In the genomic region with DNA sequence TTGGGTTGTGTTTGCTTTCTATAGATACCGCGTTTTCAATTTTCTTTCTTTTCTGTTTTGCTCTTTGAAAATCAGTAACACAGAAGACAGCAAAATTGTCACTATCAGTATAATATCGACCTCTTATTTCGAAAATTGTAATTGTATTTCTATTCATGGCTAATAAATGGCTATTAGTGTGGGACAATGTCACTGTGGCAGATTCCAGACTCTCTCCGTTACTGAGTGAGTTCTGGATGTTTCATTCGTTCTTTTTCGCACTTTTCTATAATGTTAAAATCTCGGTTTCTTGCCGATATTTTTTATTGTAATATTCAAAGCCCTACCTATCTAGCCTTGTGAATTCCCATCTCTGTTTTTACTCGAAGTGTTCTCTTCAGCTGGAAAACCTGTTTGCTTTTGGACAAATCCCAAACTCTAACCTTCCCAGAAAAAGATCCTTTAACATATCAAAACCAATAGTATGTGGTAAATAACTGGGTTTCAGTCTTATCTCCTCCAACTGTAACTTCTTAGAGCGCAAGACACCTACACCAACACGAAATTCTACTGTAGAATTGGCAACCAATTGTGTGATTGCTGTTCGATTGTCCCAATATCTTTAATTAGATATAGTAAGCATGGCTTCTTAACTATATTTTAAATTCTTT, we compare ENCODE assay signal across 8 cellular contexts. TPM values are rescaled to one million over a fixed set of nuclear protein-coding genes. Genes with fewer than 3 reads are reported as not detected.
A peak's percentile ranks its signal among the peaks of the same experiment; 100 is the strongest.
DNase-seq lines count a peak whose midpoint lies in the region; ATAC-seq and TF ChIP-seq lines count a peak whose summit lies in the region.

No MANE protein-coding gene starts in this region.

- TF ChIP-seq CTCF in BJ (IDR thresholded peaks at IDR 0.05; ENCODE audit: insufficient read depth, low read depth, low read length): no peak
- TF ChIP-seq CTCF in left ventricle myocardium inferior (IDR thresholded peaks at IDR 0.05; ENCODE audit: borderline replicate concordance): peak; percentile 4

- peak overlapping the region; percentile 68 to 88 (median 79) for H3K9ac ChIP-seq in skeletal muscle tissue (ENCODE audit: low read depth in 1 of 3, low read length in 3 of 3)

- CTCF ChIA-PET in BJ (lab: Yijun Ruan, JAX): interaction anchor here (0.7 to 2.5 kb wide), 14 partner anchors 9 to 367 kb away, joined by 3 to 11 read pairs (median 6); no protein-coding TSS in a partner anchor
- CTCF ChIA-PET in T-cell (lab: Charles Lee): interaction anchor here (0.6 to 2.2 kb wide), 15 partner anchors 8 to 366 kb away, joined by 3 to 10 read pairs (median 4); partner anchors contain the start of genes DCAF6 (in 1 of the 2) and MPC2 (in 1 of the 2)

- peak overlapping the region; percentile 82 to 87 (median 83) for H3K4me3 Mint-ChIP-seq in T-cell

- no peak for DNase-seq in BJ (ENCODE audit: low read depth)
- no peak for DNase-seq in T-cell
- DNase-seq in left ventricle myocardium inferior: no peak
- DNase-seq in HK-2 (ENCODE audit: unreplicated experiment): no peak
- no peak for DNase-seq in caudate nucleus (lab: John Stamatoyannopoulos, UW)

- POLR2A ChIA-PET in BJ (lab: Charles Lee) (no interaction called here), T-cell (lab: Charles Lee) (interaction anchor here in 1 of 2 donors (0.7 to 1.9 kb wide), 3 partner anchors 92 to 838 kb away, joined by 3 to 10 read pairs (median 4); partner anchors contain the start of gene POU2F1)

- ATAC-seq in GM21423 (IDR thresholded peaks at IDR 0.05; ENCODE audit: unreplicated experiment) (peak; percentile 0), T-cell (replicated peaks in 1 of 4) (peak in 1 of 4 experiments; percentile 3)
- ATAC-seq in activated CD4-positive, CD25-positive, alpha-beta regulatory T cell treated with anti-CD3 and anti-CD28 coated beads, Interleukin-2, amount 50 U/mL, for 24 hours: no peak

- H3K9me3 ChIP-seq in left ventricle myocardium inferior (replicated peaks) (no peaks in the 10 kb centered on the region), skeletal muscle tissue (ENCODE audit: control insufficient read depth in 3 of 3, low read length in 3 of 3) (no peaks in the 10 kb centered on the region)

- peaks cover 0 to 6% of the 10 kb centered on the region in 2 donors for H3K27me3 Mint-ChIP-seq in T-cell

- H3K27me3 ChIP-seq in BJ (ENCODE audit: control insufficient read depth, insufficient read depth, low read length) (peaks cover 2% of the 10 kb centered on the region; the same call in 1 of the 2 replicates), left ventricle myocardium inferior (ENCODE audit: low read depth) (no peaks in the 10 kb centered on the region), skeletal muscle tissue (ENCODE audit: control insufficient read depth in 3 of 3, insufficient read depth in 3 of 3, low read length in 3 of 3) (no peaks in the 10 kb centered on the region)

- H3K4me1 ChIP-seq in left ventricle myocardium inferior (peaks cover 40% of the 10 kb centered on the region), skeletal muscle tissue (ENCODE audit: control insufficient read depth in 3 of 3, insufficient read depth in 3 of 3, low read length in 3 of 3) (peaks cover 13 to 16% (median 15%) of the 10 kb centered on the region in 3 donors)

- H3K27ac ChIP-seq in left ventricle myocardium inferior (replicated peaks): peak overlapping the region; percentile 93
- H3K27ac ChIP-seq in skeletal muscle tissue (ENCODE audit: low read depth, low read length): peak overlapping the region; percentile 41
- no peak overlapping the region for H3K27ac ChIP-seq in caudate nucleus (ENCODE audit: low read depth, low read length)

- H3K9me3 Mint-ChIP-seq in T-cell: no peaks in the 10 kb centered on the region

- peaks cover 47 to 52% (median 50%) of the 10 kb centered on the region in 3 donors for H3K4me1 Mint-ChIP-seq in T-cell

- H3K36me3 Mint-ChIP-seq in T-cell: no peaks in the 10 kb centered on the region

- H3K4me3 ChIP-seq in BJ (ENCODE audit: low read depth, low read length) (peak overlapping the region; percentile 57), left ventricle myocardium inferior (peak overlapping the region; percentile 74), skeletal muscle tissue (ENCODE audit: low read length in 3 of 3) (peak overlapping the region; percentile 56 to 77 (median 74))

- intact Hi-C loops in left ventricle myocardium inferior (cut with micrococcal nuclease): no loop called here

- H3K27ac Mint-ChIP-seq in T-cell: peak overlapping the region; percentile 79 to 91

- H3K36me3 ChIP-seq in BJ (ENCODE audit: control insufficient read depth, insufficient read depth, low read length) (no peaks in the 10 kb centered on the region), left ventricle myocardium inferior (no peaks in the 10 kb centered on the region), skeletal muscle tissue (ENCODE audit: control insufficient read depth in 3 of 3, insufficient read depth in 3 of 3, low read length in 3 of 3) (no peaks in the 10 kb centered on the region)

RNA-seq across cellular contexts. Expression of gene MPZL1, which starts 6.0 kb away (rescaled TPM):
- 79.1 and 125 TPM in 2 replicates for polyA plus RNA-seq in BJ (2011; rRNA removed)
- 62.1 and 64.5 TPM in 2 replicates for polyA minus RNA-seq in BJ (2011; rRNA and poly(A)+ RNA removed)
- total RNA-seq in T-cell (1 to 10 TPM; 5.1 to 9.9 (median 8.5) TPM), left ventricle myocardium inferior (28.9 TPM), skeletal muscle tissue (41.8 TPM)
